In genomic region chr15:91100561-91101355, GRCh38 we compare ENCODE assay signal across 9 cellular contexts. TPM values are rescaled to one million over a fixed set of nuclear protein-coding genes. Genes with fewer than 3 reads are reported as not detected.
A peak's percentile ranks its signal among the peaks of the same experiment; 100 is the strongest.
DNase-seq lines count a peak whose midpoint lies in the region; ATAC-seq, FAIRE-seq and TF ChIP-seq lines count a peak whose summit lies in the region.
"Had no signal": no experiment of that assay in that cellular context is flagged by ENCODE, and none has a peak within 500 bp of the region (broad histone marks: within the 10 kb centered on the region; RNA-seq: fewer than 3 reads in every experiment).

No MANE protein-coding gene starts in this region.

- peak overlapping the region; percentile 49 for H3K4me3 ChIP-seq in iPS-18c (ENCODE audit: insufficient read depth, low read depth, low read length)

- H3K4me3 Mint-ChIP-seq in activated T-helper 2 cell treated with anti-CD3 and anti-CD28 coated beads, Interferon-gamma antibody, Interleukin-2, Interleukin-4, amounts not matched to agents 10 μg/mL and 5 μg/mL and 100 μg/mL, durations not matched to agents 14 hours and 24 hours and 36 hours (ENCODE audit: low read depth) = peak overlapping the region; percentile 80
- H3K4me3 Mint-ChIP-seq in stimulated activated naive CD8-positive, alpha-beta T cell treated with anti-CD3 and anti-CD28 coated beads, Interleukin-15, Interleukin-2, amounts not matched to agents 100 ng/mL and 50 ng/mL, for 24 hours = peak overlapping the region; percentile 82

- no peaks in the 10 kb centered on the region for H3K9me3 Mint-ChIP-seq in activated T-helper 2 cell treated with anti-CD3 and anti-CD28 coated beads, Interferon-gamma antibody, Interleukin-2, Interleukin-4, amounts not matched to agents 10 μg/mL and 5 μg/mL and 100 μg/mL, durations not matched to agents 14 hours and 24 hours and 36 hours
- H3K9me3 Mint-ChIP-seq in stimulated activated naive CD8-positive, alpha-beta T cell treated with anti-CD3 and anti-CD28 coated beads, Interleukin-15, Interleukin-2, amounts not matched to agents 100 ng/mL and 50 ng/mL, for 24 hours = no peaks in the 10 kb centered on the region

- H3K36me3 Mint-ChIP-seq in activated T-helper 2 cell treated with anti-CD3 and anti-CD28 coated beads, Interferon-gamma antibody, Interleukin-2, Interleukin-4, amounts not matched to agents 10 μg/mL and 5 μg/mL and 100 μg/mL, durations not matched to agents 14 hours and 24 hours and 36 hours (ENCODE audit: low read depth) = no peaks in the 10 kb centered on the region
- H3K36me3 Mint-ChIP-seq in stimulated activated naive CD8-positive, alpha-beta T cell treated with anti-CD3 and anti-CD28 coated beads, Interleukin-15, Interleukin-2, amounts not matched to agents 100 ng/mL and 50 ng/mL, for 24 hours (ENCODE audit: low read depth) = no peaks in the 10 kb centered on the region

- TF ChIP-seq POLR2A in GM12891 (IDR thresholded peaks at IDR 0.05; ENCODE audit: low read depth, low read length) = no peak

- peaks cover 79% of the 10 kb centered on the region for H3K27me3 Mint-ChIP-seq in activated T-helper 2 cell treated with anti-CD3 and anti-CD28 coated beads, Interferon-gamma antibody, Interleukin-2, Interleukin-4, amounts not matched to agents 10 μg/mL and 5 μg/mL and 100 μg/mL, durations not matched to agents 14 hours and 24 hours and 36 hours (ENCODE audit: low read depth)
- H3K27me3 Mint-ChIP-seq in stimulated activated naive CD8-positive, alpha-beta T cell treated with anti-CD3 and anti-CD28 coated beads, Interleukin-15, Interleukin-2, amounts not matched to agents 100 ng/mL and 50 ng/mL, for 24 hours = peaks cover 86% of the 10 kb centered on the region

- no peaks in the 10 kb centered on the region for H3K9me3 ChIP-seq in iPS-18c (ENCODE audit: control insufficient read depth, insufficient read depth, low read length)

- intact Hi-C loops in activated T-helper 2 cell treated with anti-CD3 and anti-CD28 coated beads, Interferon-gamma antibody, Interleukin-2, Interleukin-4, amounts not matched to agents 10 μg/mL and 5 μg/mL and 100 μg/mL, durations not matched to agents 14 hours and 24 hours and 36 hours (cut with micrococcal nuclease) = no loop called here

- peaks cover 17% of the 10 kb centered on the region for H3K4me1 Mint-ChIP-seq in activated T-helper 2 cell treated with anti-CD3 and anti-CD28 coated beads, Interferon-gamma antibody, Interleukin-2, Interleukin-4, amounts not matched to agents 10 μg/mL and 5 μg/mL and 100 μg/mL, durations not matched to agents 14 hours and 24 hours and 36 hours (ENCODE audit: low read depth)
- H3K4me1 Mint-ChIP-seq in stimulated activated naive CD8-positive, alpha-beta T cell treated with anti-CD3 and anti-CD28 coated beads, Interleukin-15, Interleukin-2, amounts not matched to agents 100 ng/mL and 50 ng/mL, for 24 hours (ENCODE audit: low read depth) = peaks cover 19% of the 10 kb centered on the region

- peak; percentile 75 for FAIRE-seq in GM12891 (lab: Jason Lieb, UNC)
- FAIRE-seq: TTC549 had no signal

- ATAC-seq in HG02973 (IDR thresholded peaks at IDR 0.05; ENCODE audit: unreplicated experiment) (peak; percentile 25), HG03045 (IDR thresholded peaks at IDR 0.05; ENCODE audit: unreplicated experiment) (no peak)

- no peak overlapping the region for H3K27ac Mint-ChIP-seq in activated T-helper 2 cell treated with anti-CD3 and anti-CD28 coated beads, Interferon-gamma antibody, Interleukin-2, Interleukin-4, amounts not matched to agents 10 μg/mL and 5 μg/mL and 100 μg/mL, durations not matched to agents 14 hours and 24 hours and 36 hours
- H3K27ac Mint-ChIP-seq in stimulated activated naive CD8-positive, alpha-beta T cell treated with anti-CD3 and anti-CD28 coated beads, Interleukin-15, Interleukin-2, amounts not matched to agents 100 ng/mL and 50 ng/mL, for 24 hours = no peak overlapping the region

- DNase-seq in GM12891 (ENCODE audit: insufficient read length, low spot score) = no peak
- DNase-seq in activated T-helper 2 cell treated with anti-CD3 and anti-CD28 coated beads, Interferon-gamma antibody, Interleukin-2, Interleukin-4, amounts not matched to agents 10 μg/mL and 5 μg/mL and 100 μg/mL, durations not matched to agents 14 hours and 24 hours and 36 hours (ENCODE audit: low spot score) = no peak
- DNase-seq in cerebellum (ENCODE audit: low spot score) = no peak
- no peak for DNase-seq in mesenteric fat pad (ENCODE audit: low spot score)

TF ChIP-seq in GM12891, 5 proteins besides CTCF, POLR2A, EP300 and RAD21:
- TF ChIP-seq TAF1 (IDR thresholded peaks at IDR 0.05; ENCODE audit: low read depth, low read length) = no peak
- no peak for TF ChIP-seq PAX5 (IDR thresholded peaks at IDR 0.05; ENCODE audit: insufficient read depth, low read length, severe bottlenecking)
- no peak for TF ChIP-seq POU2F2 (IDR thresholded peaks at IDR 0.05; ENCODE audit: low read depth, low read length)
- no peak for TF ChIP-seq POLR2AphosphoS5 (IDR thresholded peaks at IDR 0.05; ENCODE audit: low read depth, low read length)
- TF ChIP-seq SPI1 (IDR thresholded peaks at IDR 0.05; ENCODE audit: low read depth, low read length) = no peak

RNA-seq across cellular contexts. Expression of gene SV2B, which starts 0.7 kb away (rescaled TPM):
- 1.6 TPM for polyA plus RNA-seq in GM12891 (2012; ENCODE audit: low read depth, missing spikeins)
- 0.02 TPM in 2 replicates for total RNA-seq in activated T-helper 2 cell treated with anti-CD3 and anti-CD28 coated beads, Interferon-gamma antibody, Interleukin-2, Interleukin-4, amounts not matched to agents 10 μg/mL and 5 μg/mL and 100 μg/mL, durations not matched to agents 14 hours and 24 hours and 36 hours
- total RNA-seq in cerebellum (51.8 TPM), mesenteric fat pad (8.1 TPM)
